Comparison of ENCODE assay signal across 9 cellular contexts in genomic region chr6:110476046-110476849, GRCh38. TPM values are rescaled to one million over a fixed set of nuclear protein-coding genes. Genes with fewer than 3 reads are reported as not detected.
DNase-seq lines count a peak whose midpoint lies in the region; ATAC-seq, FAIRE-seq and TF ChIP-seq lines count a peak whose summit lies in the region.
"Had no signal": no experiment of that assay in that cellular context is flagged by ENCODE, and none has a peak within 500 bp of the region (broad histone marks: within the 10 kb centered on the region; RNA-seq: fewer than 3 reads in every experiment).

Gene SLC22A16 (minus strand): TSS chr6:110476613. CDS start chr6:110476574, 39 bp downstream.

- intact Hi-C loops in vagina (cut with DNase I) = no loop called here

- in situ Hi-C loops in astrocyte of the cerebellum (cut with HindIII; ENCODE audit: low sequenced_read_pairs) = no loop called here

- ATAC-seq in GM21515 (IDR thresholded peaks at IDR 0.05; ENCODE audit: unreplicated experiment) (no peak), HG02885 (IDR thresholded peaks at IDR 0.05; ENCODE audit: poor library complexity, unreplicated experiment) (no peak)

- TF ChIP-seq CTCF in astrocyte of the cerebellum (IDR thresholded peaks at IDR 0.05; ENCODE audit: low read depth, low read length, missing control alignments) (no peak), keratinocyte (optimal IDR thresholded peaks at IDR 0.05 in 1 of 3, IDR thresholded peaks at IDR 0.05 in 1 of 3, conservative IDR thresholded peaks at IDR 0.05 in 1 of 3; ENCODE audit: extremely low read depth in 1 of 3, insufficient read depth in 2 of 3, low read length in 3 of 3) (no peak), vagina (IDR thresholded peaks at IDR 0.05) (no peak)

- peak within 1 kb of the TSS; percentile 39 for H3K4me2 ChIP-seq in keratinocyte (ENCODE audit: control insufficient read depth, extremely low read depth, insufficient read depth, low read depth, low read length)

- no peak for FAIRE-seq in keratinocyte (lab: Jason Lieb, UNC)

- peaks cover 11% of the 10 kb centered on the region for H3K4me1 Mint-ChIP-seq in activated naive CD4-positive, alpha-beta T cell treated with anti-CD3 and anti-CD28 coated beads, Interleukin-2, amount 10 ng/mL, durations not matched to agents 7 days and 5 days

- no peaks in the 10 kb centered on the region for H3K36me3 ChIP-seq in keratinocyte (ENCODE audit: control insufficient read depth in 2 of 2, extremely low read depth in 1 of 2, insufficient read depth in 2 of 2, low read length in 2 of 2)
- H3K36me3 ChIP-seq in vagina = no peaks in the 10 kb centered on the region

- DNase-seq in activated naive CD4-positive, alpha-beta T cell treated with anti-CD3 and anti-CD28 coated beads, Interleukin-2, amount 10 ng/mL, durations not matched to agents 7 days and 5 days = no peak
- DNase-seq in activated naive CD4-positive, alpha-beta T cell (lab: John Stamatoyannopoulos, UW) = no peak
- DNase-seq in astrocyte of the cerebellum (ENCODE audit: low read depth) (no peak), keratinocyte (ENCODE audit: low read depth, low spot score) (no peak), vagina (ENCODE audit: extremely low spot score in 2 of 2) (peak; percentile 18 to 79), putamen (ENCODE audit: low spot score) (no peak)

- no peaks in the 10 kb centered on the region for H3K79me2 ChIP-seq in keratinocyte (ENCODE audit: control insufficient read depth, insufficient read depth, low read length)

- H3K27me3 ChIP-seq in keratinocyte (ENCODE audit: control insufficient read depth, extremely low read depth, insufficient read depth, low read length) (peaks cover 33% of the 10 kb centered on the region), vagina (no peaks in the 10 kb centered on the region)

- dilution Hi-C loops in keratinocyte (cut with MboI; ENCODE audit: extremely low pct_ligation_motif_present, low sequenced_read_pairs) = no loop called here

- H4K20me1 ChIP-seq in keratinocyte (ENCODE audit: control insufficient read depth, extremely low read depth, insufficient read depth, low read length) = no peaks in the 10 kb centered on the region

- no peaks in the 10 kb centered on the region for H3K4me1 ChIP-seq in keratinocyte (ENCODE audit: control insufficient read depth, extremely low read depth, insufficient read depth, low read length)
- H3K4me1 ChIP-seq in vagina = peaks cover 9% of the 10 kb centered on the region

- H3K27ac Mint-ChIP-seq in activated naive CD4-positive, alpha-beta T cell treated with anti-CD3 and anti-CD28 coated beads, Interleukin-2, amount 10 ng/mL, durations not matched to agents 7 days and 5 days = no peak within 1 kb of the TSS

- no peaks in the 10 kb centered on the region for H3K9me1 ChIP-seq in keratinocyte (ENCODE audit: control insufficient read depth, extremely low read depth, insufficient read depth, low read length)

- no peak within 1 kb of the TSS for H3K27ac ChIP-seq in keratinocyte (ENCODE audit: control insufficient read depth, insufficient read depth, low read length)
- H3K27ac ChIP-seq in vagina = no peak within 1 kb of the TSS

- peaks cover 61% of the 10 kb centered on the region for H3K27me3 Mint-ChIP-seq in activated naive CD4-positive, alpha-beta T cell treated with anti-CD3 and anti-CD28 coated beads, Interleukin-2, amount 10 ng/mL, durations not matched to agents 7 days and 5 days

- no peak within 1 kb of the TSS for H2AFZ ChIP-seq in keratinocyte (ENCODE audit: control insufficient read depth, low read length)

- H3K9me3 Mint-ChIP-seq in activated naive CD4-positive, alpha-beta T cell treated with anti-CD3 and anti-CD28 coated beads, Interleukin-2, amount 10 ng/mL, durations not matched to agents 7 days and 5 days = no peaks in the 10 kb centered on the region

- H3K9me3 ChIP-seq in keratinocyte (ENCODE audit: control insufficient read depth, low read depth, low read length) = no peaks in the 10 kb centered on the region
- H3K9me3 ChIP-seq in vagina = no peaks in the 10 kb centered on the region

- no peaks in the 10 kb centered on the region for H3K36me3 Mint-ChIP-seq in activated naive CD4-positive, alpha-beta T cell treated with anti-CD3 and anti-CD28 coated beads, Interleukin-2, amount 10 ng/mL, durations not matched to agents 7 days and 5 days

- H3K4me3 ChIP-seq in astrocyte of the cerebellum (ENCODE audit: low read depth, low read length) = peak within 1 kb of the TSS; percentile 36
- peak within 1 kb of the TSS in 2 of 3 experiments; percentile 17 to 20 for H3K4me3 ChIP-seq in keratinocyte (ENCODE audit: control insufficient read depth in 2 of 3, extremely low read depth in 1 of 3, insufficient read depth in 2 of 3, low read depth in 1 of 3, low read length in 3 of 3)
- peak within 1 kb of the TSS; percentile 29 to 40 for H3K4me3 ChIP-seq in vagina

- TF ChIP-seq POLR2A in vagina (IDR thresholded peaks at IDR 0.05) = no peak

- no peak within 1 kb of the TSS for H3K9ac ChIP-seq in keratinocyte (ENCODE audit: control insufficient read depth, extremely low read depth, insufficient read depth, low read length)

- H3K4me3 Mint-ChIP-seq in activated naive CD4-positive, alpha-beta T cell treated with anti-CD3 and anti-CD28 coated beads, Interleukin-2, amount 10 ng/mL, durations not matched to agents 7 days and 5 days = peak within 1 kb of the TSS; percentile 37

- CTCF ChIA-PET in activated naive CD4-positive, alpha-beta T cell treated with anti-CD3 and anti-CD28 coated beads, Interleukin-2, amount 10 ng/mL, durations not matched to agents 7 days and 5 days (lab: Charles Lee) = no interaction called here

RNA-seq across cellular contexts. Expression of gene SLC22A16, which starts in this region (rescaled TPM):
- 0.04 TPM in 1 of 3 replicates, not detected in the others for polyA plus RNA-seq in keratinocyte
- polyA plus RNA-seq in keratinocyte (2011; ENCODE audit: low read depth) = not detected
- polyA plus RNA-seq in keratinocyte (2011; cell fraction: cytosol; rRNA removed) = not detected in 2 replicates
- polyA plus RNA-seq in keratinocyte (2011; cell fraction: nucleus; rRNA removed) = not detected in 2 replicates
- polyA plus RNA-seq in keratinocyte (2012; ENCODE audit: low replicate concordance) = not detected in 2 replicates
- polyA minus RNA-seq in keratinocyte = not detected in 3 replicates
- polyA minus RNA-seq in keratinocyte (2011; cell fraction: cytosol; rRNA and poly(A)+ RNA removed) = not detected
- not detected in 2 replicates for polyA minus RNA-seq in keratinocyte (2011; cell fraction: nucleus; rRNA and poly(A)+ RNA removed)
- not detected for total RNA-seq in vagina
- total RNA-seq: Daoy had no signal

Comparison
In these comparisons a context has a peak if more than half of its experiments do, and no peak if none do; other contexts are left out.
1. Peak in DNase-seq and H3K4me3 ChIP-seq in vagina; RNA of the gene not detected or under 1 TPM.